In genomic region chr1:48055854-48056253, GRCh38 we compare ENCODE assay signal across 23 cellular contexts. TPM values are rescaled to one million over a fixed set of nuclear protein-coding genes. Genes with fewer than 3 reads are reported as not detected.
DNase-seq lines count a peak whose midpoint lies in the region; ATAC-seq, FAIRE-seq and TF ChIP-seq lines count a peak whose summit lies in the region.
"Had no signal": no experiment of that assay in that cellular context is flagged by ENCODE, and none has a peak within 500 bp of the region (broad histone marks: within the 10 kb centered on the region; RNA-seq: fewer than 3 reads in every experiment).

No MANE protein-coding gene starts in this region.

- no peaks in the 10 kb centered on the region for H3K79me1 ChIP-seq in mesendoderm (ENCODE audit: low read length)

- peaks cover 0 to 5% of the 10 kb centered on the region in 2 experiments; a peak in 2 of 5 replicates for H3K27me3 ChIP-seq in K562 (ENCODE audit: control insufficient read depth in 2 of 2, insufficient read depth in 2 of 2, low read length in 2 of 2)
- H3K27me3 ChIP-seq in mesendoderm (ENCODE audit: insufficient read depth, low read length, poor library complexity) = no peaks in the 10 kb centered on the region
- H3K27me3 ChIP-seq: brain microvascular endothelial cell, heart left ventricle, tibial nerve had no signal

- no peak overlapping the region for H3K27ac ChIP-seq in K562 (ENCODE audit: extremely low read depth, low read depth, low read length)
- no peak overlapping the region for H3K27ac ChIP-seq in mesendoderm (ENCODE audit: low read depth, low read length)
- H3K27ac ChIP-seq: brain microvascular endothelial cell, heart left ventricle, tibial nerve had no signal

- H2AK5ac ChIP-seq in mesendoderm (ENCODE audit: low read length) = no peak overlapping the region

- no peaks in the 10 kb centered on the region for H3K9me3 ChIP-seq in K562 (replicated peaks; ENCODE audit: control insufficient read depth, insufficient read depth, low read depth, low read length)
- H3K9me3 ChIP-seq: heart left ventricle, tibial nerve had no signal

- DNase-seq in ELF-1 (ENCODE audit: low read depth, low spot score) (peak; percentile 68), NCI-H2196 (lab: John Stamatoyannopoulos, UW; ENCODE audit: unreplicated experiment) (peak; percentile 65), K562 (ENCODE audit: extremely low read depth in 1 of 4, low spot score in 3 of 4) (no peak), mesendoderm (peak; percentile 61), NAMALWA (ENCODE audit: low spot score) (no peak)
- DNase-seq: activated CD4-positive, alpha-beta T cell treated with anti-CD3 and anti-CD28 coated beads for 4 hours; activated CD8-positive, alpha-beta memory T cell treated with anti-CD3 and anti-CD28 coated beads, Interleukin-2, amount 10 ng/mL, durations not matched to agents 7 days and 5 days; activated naive CD8-positive, alpha-beta T cell treated with anti-CD3 and anti-CD28 coated beads, Interleukin-2, amount 50 U/mL, for 24 hours; brain microvascular endothelial cell; EL; heart left ventricle; NCI-H1694; nephron progenitor cell; stimulated activated CD4-positive, alpha-beta T cell treated with anti-CD3 and anti-CD28 coated beads, Interleukin-2, amount 100 ng/mL, for 24 hours; stimulated activated naive CD4-positive, alpha-beta T cell treated with Interleukin-2 at 50 U/mL for 16 hours; SW 1271 had no signal

- no peaks in the 10 kb centered on the region for H3K36me3 ChIP-seq in K562 (ENCODE audit: control insufficient read depth, insufficient read depth, low read length)
- no peaks in the 10 kb centered on the region for H3K36me3 ChIP-seq in mesendoderm (ENCODE audit: control insufficient read depth, insufficient read depth, low read length)
- H3K36me3 ChIP-seq: brain microvascular endothelial cell, heart left ventricle, tibial nerve had no signal

- H2BK15ac ChIP-seq in mesendoderm (replicated peaks; ENCODE audit: low read depth) = no peak overlapping the region

- no peak for TF ChIP-seq POLR2A in K562 (conservative IDR thresholded peaks at IDR 0.05)

- no peak overlapping the region for H3K4ac ChIP-seq in mesendoderm (ENCODE audit: low read depth, low read length)

- H4K20me1 ChIP-seq in K562 (replicated peaks; ENCODE audit: control insufficient read depth, insufficient read depth, low read length) = no peaks in the 10 kb centered on the region; the same call in 1 of the 2 replicates

- no peak overlapping the region for H2AFZ ChIP-seq in K562 (ENCODE audit: low read depth, low read length)

- H2BK120ac ChIP-seq in mesendoderm (ENCODE audit: low read depth, low read length) = no peak overlapping the region

- peak; percentile 71 for ATAC-seq in K562
- no peak for ATAC-seq in GM18909 (IDR thresholded peaks at IDR 0.05; ENCODE audit: poor library complexity, unreplicated experiment)
- ATAC-seq in GM18858 (IDR thresholded peaks at IDR 0.05; ENCODE audit: unreplicated experiment) = no peak
- ATAC-seq: activated CD8-positive, alpha-beta memory T cell treated with anti-CD3 and anti-CD28 coated beads, Interleukin-2, amount 10 ng/mL, durations not matched to agents 7 days and 5 days; activated naive CD8-positive, alpha-beta T cell treated with anti-CD3 and anti-CD28 coated beads, Interleukin-2, amount 50 U/mL, for 24 hours; heart left ventricle had no signal

- no peak overlapping the region for H3K23ac ChIP-seq in mesendoderm (ENCODE audit: low read length)

- POLR2A ChIA-PET in K562 (lab: Yijun Ruan, JAX) = no interaction called here

- H3K4me2 ChIP-seq in K562 (ENCODE audit: insufficient read depth, low read length) = no peak overlapping the region
- H3K4me2 ChIP-seq in mesendoderm (ENCODE audit: low read length) = no peak overlapping the region

- H3K79me2 ChIP-seq in K562 (ENCODE audit: control insufficient read depth, insufficient read depth, low read length) (no peaks in the 10 kb centered on the region), mesendoderm (ENCODE audit: control insufficient read depth, insufficient read depth, low read length) (no peaks in the 10 kb centered on the region)

- WGBS in K562 (ENCODE audit: insufficient coverage, low coverage, missing lambda C conversion rate) = under 1% methylated on average over 6 of the region's 6 CpGs
- WGBS in mesendoderm (ENCODE audit: extremely low coverage, insufficient coverage, low lambda C conversion rate) = no CpG with 5 or more reads among the region's 6 CpGs

- no peak for TF ChIP-seq EP300 in K562 (IDR thresholded peaks at IDR 0.05; ENCODE audit: low read length)

- no peak overlapping the region for H4K5ac ChIP-seq in mesendoderm (ENCODE audit: low read length)

- no peak overlapping the region for H2BK5ac ChIP-seq in mesendoderm (ENCODE audit: low read length)

- H3K56ac ChIP-seq in mesendoderm (ENCODE audit: low read length) = peak overlapping the region; percentile 30

- in situ Hi-C loops in K562 (cut with MboI) = no loop called here

- H3K4me1 ChIP-seq in K562 (replicated peaks in 1 of 2; ENCODE audit: control insufficient read depth in 2 of 2, insufficient read depth in 2 of 2, low read length in 2 of 2) (no peaks in the 10 kb centered on the region), mesendoderm (ENCODE audit: control insufficient read depth, low read depth, low read length) (peaks cover 13% of the 10 kb centered on the region)

- H3K9ac ChIP-seq in K562 (ENCODE audit: insufficient read depth in 1 of 2, low read depth in 2 of 2, low read length in 2 of 2) (no peak overlapping the region), mesendoderm (ENCODE audit: low read length) (no peak overlapping the region)

- intact Hi-C loops in K562 (cut with micrococcal nuclease) = no loop called here

- no peaks in the 10 kb centered on the region for H3K9me1 ChIP-seq in K562 (ENCODE audit: control insufficient read depth, insufficient read depth, low read length)

- BruUV-seq in K562 (replicated peaks; lab: Mats Ljungman, UMichigan) = no TSS peak

- CTCF ChIA-PET in K562 (lab: Yijun Ruan, JAX; ENCODE audit: low intra/inter-chr PET ratio) = no interaction called here

- no peak for FAIRE-seq in K562 (lab: Jason Lieb, UNC)
- FAIRE-seq: colon, endometrium, GM18507, H54 had no signal

- TF ChIP-seq CTCF in K562 (IDR thresholded peaks at IDR 0.05 in 2 of 3, conservative IDR thresholded peaks at IDR 0.05 in 1 of 3; ENCODE audit: insufficient read depth in 2 of 3, low read depth in 1 of 3, low read length in 3 of 3) = no peak

- H3K4me3 ChIP-seq in K562 (no peak overlapping the region), mesendoderm (ENCODE audit: low read length) (no peak overlapping the region)
- H3K4me3 ChIP-seq: heart left ventricle, tibial nerve had no signal

- H3K18ac ChIP-seq in mesendoderm (ENCODE audit: low read length) = no peak overlapping the region

- TF ChIP-seq RAD21 in K562 (CRISPR knock-in tag; conservative IDR thresholded peaks at IDR 0.05 in 1 of 2, IDR thresholded peaks at IDR 0.05 in 1 of 2) = no peak

- H4K8ac ChIP-seq in mesendoderm (ENCODE audit: low read depth, low read length) = no peak overlapping the region

TF ChIP-seq in K562, 482 proteins besides CTCF, POLR2A, EP300 and RAD21:
- no peak for TF ChIP-seq DDX20 (tag; IDR thresholded peaks at IDR 0.05; ENCODE audit: low read depth)
- no peak for TF ChIP-seq CHCHD3 (CRISPR knock-in tag; IDR thresholded peaks at IDR 0.05)
- TF ChIP-seq BRD4 (IDR thresholded peaks at IDR 0.05) = no peak
- no peak for TF ChIP-seq EGR1 (conservative IDR thresholded peaks at IDR 0.05)
- TF ChIP-seq GTF2B (IDR thresholded peaks at IDR 0.05; ENCODE audit: extremely low read depth, insufficient read length) = no peak
- no peak for TF ChIP-seq HDAC2 (IDR thresholded peaks at IDR 0.05)
- no peak for TF ChIP-seq ZNF217 (CRISPR knock-in tag; IDR thresholded peaks at IDR 0.05)
- TF ChIP-seq ZNF3 (CRISPR knock-in tag; IDR thresholded peaks at IDR 0.05) = no peak
TF ChIP-seq in K562: peak in this region for 0.

RNA-seq across cellular contexts. Expression of gene TRABD2B, which starts 58.7 kb away (rescaled TPM):
- total RNA-seq in K562 (2011; cell fraction: chromatin; rRNA removed; ENCODE audit: low replicate concordance) = not detected in 2 replicates
- not detected in 2 replicates for total RNA-seq in K562 (2011; cell fraction: nucleolus; rRNA removed)
- total RNA-seq in K562 (2011; cell fraction: nucleoplasm; rRNA removed) = not detected in 2 replicates
- total RNA-seq in K562 (2014; rRNA removed) (not detected in 2 replicates), K562 (2014; rRNA removed; fragmentation: Illumina TruSeq; extraction: Trizol) (not detected in 2 replicates), K562 (2015; rRNA removed; fragmentation: Illumina TruSeq; extraction: Trizol) (not detected in 2 replicates), K562 (2021) (not detected in 2 replicates)
- polyA plus RNA-seq in K562 (2011; rRNA removed) (not detected in 2 replicates), K562 (2014; fragmentation: Illumina TruSeq; extraction: Trizol) (not detected in 2 replicates), K562 (2014; fragmentation: Nextera tagmentation; extraction: Ambion mirVana) (not detected), K562 (2014; rRNA removed) (not detected in 2 replicates)
- polyA plus RNA-seq in K562 (2011; cell fraction: cytosol; rRNA removed) = not detected in 2 replicates
- not detected in 2 replicates for polyA plus RNA-seq in K562 (2011; cell fraction: nucleus; rRNA removed)
- not detected in 2 replicates for polyA plus RNA-seq in K562 (2012)
- not detected in 2 replicates for polyA minus RNA-seq in K562 (2011; rRNA and poly(A)+ RNA removed)
- not detected in 2 replicates for polyA minus RNA-seq in K562 (2011; cell fraction: cytosol; rRNA and poly(A)+ RNA removed)
- polyA minus RNA-seq in K562 (2011; cell fraction: nucleus; rRNA and poly(A)+ RNA removed) = not detected in 2 replicates
- 3.4 TPM for polyA plus RNA-seq in mesendoderm (2013, experiment 1 of 2)
- polyA plus RNA-seq in mesendoderm (2013, experiment 2 of 2) = 2.7 TPM
- total RNA-seq: activated CD8-positive, alpha-beta memory T cell treated with anti-CD3 and anti-CD28 coated beads, Interleukin-2, amount 10 ng/mL, durations not matched to agents 7 days and 5 days had no signal

Comparison
In these comparisons a context has a peak if more than half of its experiments do, and no peak if none do; other contexts are left out.
1. DNase-seq: peak in ELF-1 (single experiment), NCI-H2196 (single experiment) and mesendoderm (single experiment); none in K562 (0 of 4) and NAMALWA (single experiment).